In genomic region chr10:89861584-89862287, GRCh38 we compare ENCODE assay signal across 8 cellular contexts.
DNase-seq lines count a peak whose midpoint lies in the region; ATAC-seq lines count a peak whose summit lies in the region.

No MANE protein-coding gene starts in this region.

- H3K4me3 Mint-ChIP-seq in central memory CD8-positive, alpha-beta T cell, result peak overlapping the region; percentile 65
- peak overlapping the region; percentile 36 to 59 for H3K4me3 Mint-ChIP-seq in stimulated activated naive B cell treated with anti-CD40 and anti-IgM and Interleukin-4, amounts not matched to agents 10 μg/mL and 1 μg/mL and 100 μg/mL, for 72 hours

- H3K9me3 Mint-ChIP-seq in central memory CD8-positive, alpha-beta T cell, result no peaks in the 10 kb centered on the region
- H3K9me3 Mint-ChIP-seq in stimulated activated naive B cell treated with anti-CD40 and anti-IgM and Interleukin-4, amounts not matched to agents 10 μg/mL and 1 μg/mL and 100 μg/mL, for 72 hours, result no peaks in the 10 kb centered on the region

- ATAC-seq in central memory CD8-positive, alpha-beta T cell (replicated peaks; ENCODE audit: extremely low read depth, poor library complexity, severe bottlenecking), result peak; percentile 17
- peak; percentile 80 to 85 for ATAC-seq in stimulated activated naive B cell treated with anti-CD40 and anti-IgM and Interleukin-4, amounts not matched to agents 10 μg/mL and 1 μg/mL and 100 μg/mL, for 72 hours (replicated peaks)

- peaks cover 16% of the 10 kb centered on the region for H3K4me1 Mint-ChIP-seq in central memory CD8-positive, alpha-beta T cell
- peaks cover 12 to 26% of the 10 kb centered on the region in 2 donors for H3K4me1 Mint-ChIP-seq in stimulated activated naive B cell treated with anti-CD40 and anti-IgM and Interleukin-4, amounts not matched to agents 10 μg/mL and 1 μg/mL and 100 μg/mL, for 72 hours

- peak overlapping the region; percentile 88 for H3K27ac Mint-ChIP-seq in central memory CD8-positive, alpha-beta T cell (ENCODE audit: low read depth)
- peak overlapping the region; percentile 60 for H3K27ac Mint-ChIP-seq in stimulated activated naive B cell treated with anti-CD40 and anti-IgM and Interleukin-4, amounts not matched to agents 10 μg/mL and 1 μg/mL and 100 μg/mL, for 72 hours

- DNase-seq in activated CD4-positive, alpha-beta T cell treated with anti-CD3 and anti-CD28 coated beads for 48 hours, result peak; percentile 54
- no peak for DNase-seq in activated CD4-positive, alpha-beta T cell treated with anti-CD3 and anti-CD28 coated beads, Interleukin-2, amount 50 U/mL, for 1 hour
- DNase-seq in NCI-H524 treated with DMSO at 0.1 percent for 48 hours (lab: John Stamatoyannopoulos, UW) (peak; percentile 47), NCI-H2029 (lab: John Stamatoyannopoulos, UW) (no peak), NCI-H2107 (lab: John Stamatoyannopoulos, UW) (no peak)
- DNase-seq in central memory CD8-positive, alpha-beta T cell (ENCODE audit: low spot score in 2 of 2), result no peak
- no peak for DNase-seq in stimulated activated naive B cell treated with anti-CD40 and anti-IgM and Interleukin-4, amounts not matched to agents 10 μg/mL and 1 μg/mL and 100 μg/mL, for 72 hours
- no peak for DNase-seq in effector CD8-positive, alpha-beta T cell (lab: John Stamatoyannopoulos, UW)

- H3K27me3 Mint-ChIP-seq in central memory CD8-positive, alpha-beta T cell, result no peaks in the 10 kb centered on the region
- no peaks in the 10 kb centered on the region for H3K27me3 Mint-ChIP-seq in stimulated activated naive B cell treated with anti-CD40 and anti-IgM and Interleukin-4, amounts not matched to agents 10 μg/mL and 1 μg/mL and 100 μg/mL, for 72 hours

- H3K36me3 Mint-ChIP-seq in central memory CD8-positive, alpha-beta T cell (ENCODE audit: insufficient read depth), result peaks cover 3% of the 10 kb centered on the region
- H3K36me3 Mint-ChIP-seq in stimulated activated naive B cell treated with anti-CD40 and anti-IgM and Interleukin-4, amounts not matched to agents 10 μg/mL and 1 μg/mL and 100 μg/mL, for 72 hours, result no peaks in the 10 kb centered on the region

Comparison
In these comparisons a context has a peak if more than half of its experiments do, and no peak if none do; other contexts are left out.
1. DNase-seq: peak in activated CD4-positive, alpha-beta T cell treated with anti-CD3 and anti-CD28 coated beads for 48 hours (single experiment) and NCI-H524 treated with DMSO at 0.1 percent for 48 hours (single experiment); none in activated CD4-positive, alpha-beta T cell treated with anti-CD3 and anti-CD28 coated beads, Interleukin-2, amount 50 U/mL, for 1 hour (single experiment), central memory CD8-positive, alpha-beta T cell (0 of 2), stimulated activated naive B cell treated with anti-CD40 and anti-IgM and Interleukin-4, amounts not matched to agents 10 μg/mL and 1 μg/mL and 100 μg/mL, for 72 hours (single experiment), NCI-H2029 (single experiment), NCI-H2107 (single experiment) and effector CD8-positive, alpha-beta T cell (single experiment).